ENCODE assay signal across 13 cellular contexts in genomic region chr1:167109125-167109524, GRCh38. TPM values are rescaled to one million over a fixed set of nuclear protein-coding genes. Genes with fewer than 3 reads are reported as not detected.
A peak's percentile ranks its signal among the peaks of the same experiment; 100 is the strongest.
DNase-seq lines count a peak whose midpoint lies in the region; ATAC-seq, FAIRE-seq and TF ChIP-seq lines count a peak whose summit lies in the region.
"Had no signal": no experiment of that assay in that cellular context is flagged by ENCODE, and none has a peak within 500 bp of the region (broad histone marks: within the 10 kb centered on the region; RNA-seq: fewer than 3 reads in every experiment).

No MANE protein-coding gene starts in this region.

- H3K4me3 ChIP-seq in HepG2 (replicated peaks in 1 of 3; ENCODE audit: insufficient read depth in 1 of 3, low read depth in 2 of 3, low read length in 3 of 3) = no peak overlapping the region
- no peak overlapping the region for H3K4me3 ChIP-seq in right lobe of liver
- no peak overlapping the region for H3K4me3 ChIP-seq in colonic mucosa
- H3K4me3 ChIP-seq: dorsolateral prefrontal cortex, lung had no signal

- TF ChIP-seq RAD21 in HepG2 (CRISPR knock-in tag; IDR thresholded peaks at IDR 0.05) = no peak

- intact Hi-C loops in HepG2 (cut with micrococcal nuclease; ENCODE audit: unreplicated experiment) (no loop called here), right lobe of liver (cut with DNase I) (no loop called here), colonic mucosa (cut with DNase I) (no loop called here)
- intact Hi-C loops in dendritic cell treated with granulocyte-macrophage colony-stimulating factor and Interleukin-4, amounts not matched to agents 40 ng/mL and 50 ng/mL, for 4 days (cut with micrococcal nuclease) = no loop called here

- H3K27me3 Mint-ChIP-seq in dendritic cell treated with granulocyte-macrophage colony-stimulating factor and Interleukin-4, amounts not matched to agents 40 ng/mL and 50 ng/mL, for 4 days = no peaks in the 10 kb centered on the region
- H3K27me3 Mint-ChIP-seq in stimulated activated naive CD8-positive, alpha-beta T cell treated with anti-CD3 and anti-CD28 coated beads, Interleukin-15, amount 100 ng/mL, for 72 hours = no peaks in the 10 kb centered on the region

- in situ Hi-C loops in HepG2 (cut with HindIII; ENCODE audit: extremely low pct_ligation_motif_present, low pct_unique_long_range_greater_than_20kb) = no loop called here

- no peak overlapping the region; the same call in 1 of the 2 replicates for H3K4me2 ChIP-seq in HepG2 (ENCODE audit: low read depth, low read length)

- no peak for FAIRE-seq in HepG2 (lab: Jason Lieb, UNC)

- H3K9me3 ChIP-seq in HepG2 (ENCODE audit: low read length) (no peaks in the 10 kb centered on the region), right lobe of liver (no peaks in the 10 kb centered on the region), colonic mucosa (no peaks in the 10 kb centered on the region)

- H3K36me3 ChIP-seq in HepG2 (replicated peaks in 1 of 2; ENCODE audit: control insufficient read depth in 1 of 2, insufficient read depth in 2 of 2, low read length in 2 of 2) = no peaks in the 10 kb centered on the region
- no peaks in the 10 kb centered on the region for H3K36me3 ChIP-seq in right lobe of liver
- H3K36me3 ChIP-seq in colonic mucosa = no peaks in the 10 kb centered on the region

- no peaks in the 10 kb centered on the region for H4K20me1 ChIP-seq in HepG2 (ENCODE audit: insufficient read depth, low read length)

- TF ChIP-seq CTCF in HepG2 (CRISPR knock-in tag; IDR thresholded peaks at IDR 0.05) (no peak), right lobe of liver (IDR thresholded peaks at IDR 0.05) (no peak), colonic mucosa (IDR thresholded peaks at IDR 0.05) (no peak)

- H3K27me3 ChIP-seq in HepG2 (ENCODE audit: control insufficient read depth in 1 of 2, insufficient read depth in 2 of 2, low read length in 2 of 2) (peaks cover 0 to 26% of the 10 kb centered on the region in 2 experiments; a peak in 3 of 5 replicates), right lobe of liver (no peaks in the 10 kb centered on the region), colonic mucosa (no peaks in the 10 kb centered on the region)
- H3K27me3 ChIP-seq: dorsolateral prefrontal cortex had no signal

- H3K27ac ChIP-seq in HepG2 (ENCODE audit: extremely low read length, insufficient read depth, low read length) (no peak overlapping the region), right lobe of liver (no peak overlapping the region), colonic mucosa (no peak overlapping the region)
- H3K27ac ChIP-seq: dorsolateral prefrontal cortex had no signal

- POLR2A ChIA-PET in HepG2 (lab: Yijun Ruan, JAX) = no interaction called here

- H3K27ac Mint-ChIP-seq in dendritic cell treated with granulocyte-macrophage colony-stimulating factor and Interleukin-4, amounts not matched to agents 40 ng/mL and 50 ng/mL, for 4 days = peak overlapping the region; percentile 8
- H3K27ac Mint-ChIP-seq in stimulated activated naive CD8-positive, alpha-beta T cell treated with anti-CD3 and anti-CD28 coated beads, Interleukin-15, amount 100 ng/mL, for 72 hours = peak overlapping the region; percentile 95

- peaks cover 15% of the 10 kb centered on the region for H3K9me3 Mint-ChIP-seq in dendritic cell treated with granulocyte-macrophage colony-stimulating factor and Interleukin-4, amounts not matched to agents 40 ng/mL and 50 ng/mL, for 4 days
- peaks cover 0 to 20% of the 10 kb centered on the region in 2 donors for H3K9me3 Mint-ChIP-seq in stimulated activated naive CD8-positive, alpha-beta T cell treated with anti-CD3 and anti-CD28 coated beads, Interleukin-15, amount 100 ng/mL, for 72 hours

- BruUV-seq in HepG2 (replicated peaks; lab: Mats Ljungman, UMichigan) = no TSS peak

- H3K4me3 Mint-ChIP-seq in dendritic cell treated with granulocyte-macrophage colony-stimulating factor and Interleukin-4, amounts not matched to agents 40 ng/mL and 50 ng/mL, for 4 days = no peak overlapping the region
- peak overlapping the region; percentile 18 to 43 for H3K4me3 Mint-ChIP-seq in stimulated activated naive CD8-positive, alpha-beta T cell treated with anti-CD3 and anti-CD28 coated beads, Interleukin-15, amount 100 ng/mL, for 72 hours

- peaks cover 9% of the 10 kb centered on the region; the same call in 1 of the 2 replicates for H3K4me1 ChIP-seq in HepG2 (ENCODE audit: insufficient read depth, low read length)
- no peaks in the 10 kb centered on the region for H3K4me1 ChIP-seq in right lobe of liver
- H3K4me1 ChIP-seq in colonic mucosa = no peaks in the 10 kb centered on the region

- CTCF ChIA-PET in HepG2 (lab: Yijun Ruan, JAX; ENCODE audit: low intra/inter-chr PET ratio, low total read pairs) = no interaction called here

- no peaks in the 10 kb centered on the region for H3K36me3 Mint-ChIP-seq in dendritic cell treated with granulocyte-macrophage colony-stimulating factor and Interleukin-4, amounts not matched to agents 40 ng/mL and 50 ng/mL, for 4 days (ENCODE audit: low read depth)

- 6% methylated on average over 2 of the region's 2 CpGs for WGBS in HepG2 (ENCODE audit: low lambda C conversion rate)
- 80% methylated on average over 1 of the region's 2 CpGs for WGBS in right lobe of liver (ENCODE audit: insufficient coverage, low coverage, low lambda C conversion rate, missing lambda C conversion rate)

- H3K9ac ChIP-seq in HepG2 (ENCODE audit: insufficient read depth, low read depth, low read length) (no peak overlapping the region), colonic mucosa (ENCODE audit: low read depth in 2 of 2, low read length in 2 of 2) (no peak overlapping the region)

- H3K4me1 Mint-ChIP-seq in dendritic cell treated with granulocyte-macrophage colony-stimulating factor and Interleukin-4, amounts not matched to agents 40 ng/mL and 50 ng/mL, for 4 days (ENCODE audit: low read depth) = peaks cover 24% of the 10 kb centered on the region
- peaks cover 51% of the 10 kb centered on the region for H3K4me1 Mint-ChIP-seq in stimulated activated naive CD8-positive, alpha-beta T cell treated with anti-CD3 and anti-CD28 coated beads, Interleukin-15, amount 100 ng/mL, for 72 hours

- DNase-seq in HepG2 (ENCODE audit: low spot score) = no peak
- DNase-seq in right lobe of liver = no peak
- DNase-seq in NCI-H146 treated with DMSO at 0.1 percent for 48 hours (lab: John Stamatoyannopoulos, UW; ENCODE audit: unreplicated experiment) = peak; percentile 88
- no peak for DNase-seq in stimulated activated naive CD8-positive, alpha-beta T cell treated with anti-CD3 and anti-CD28 coated beads, Interleukin-15, amount 100 ng/mL, for 72 hours
- no peak for DNase-seq in stimulated activated CD4-positive, alpha-beta T cell treated with anti-CD3 and anti-CD28 coated beads, Interleukin-12 subunit alpha, Interleukin-12 subunit beta, amount 100 ng/mL, for 4 hours
- no peak for DNase-seq in colonic mucosa
- DNase-seq in activated effector memory CD4-positive, alpha-beta T cell treated with Interleukin-2 at 50 U/mL for 16 hours = no peak
- DNase-seq: activated gamma-delta T cell, dorsolateral prefrontal cortex, NCI-H82 had no signal

- H3K79me2 ChIP-seq in HepG2 (ENCODE audit: insufficient read depth, low read length) = no peaks in the 10 kb centered on the region

- TF ChIP-seq EP300 in HepG2 (IDR thresholded peaks at IDR 0.05; ENCODE audit: low read depth in 2 of 2, low read length in 2 of 2) = no peak
- no peak for TF ChIP-seq EP300 in HepG2 (CRISPR knock-in tag; IDR thresholded peaks at IDR 0.05; ENCODE audit: borderline replicate concordance)

- ATAC-seq in HepG2 = peak; percentile 56
- no peak for ATAC-seq in right lobe of liver
- peak; percentile 33 for ATAC-seq in stimulated activated naive CD8-positive, alpha-beta T cell treated with anti-CD3 and anti-CD28 coated beads, Interleukin-15, amount 100 ng/mL, for 72 hours

- TF ChIP-seq POLR2A in HepG2 (IDR thresholded peaks at IDR 0.05; ENCODE audit: insufficient read depth in 1 of 2, low read depth in 2 of 2, low read length in 2 of 2) = no peak
- TF ChIP-seq POLR2A in right lobe of liver (IDR thresholded peaks at IDR 0.05) = no peak

- no peak overlapping the region for H2AFZ ChIP-seq in HepG2 (ENCODE audit: low read length)

RNA-seq across cellular contexts. Expression of gene STYXL2, which starts 15.2 kb away (rescaled TPM):
- total RNA-seq in HepG2 (2016; rRNA removed; fragmentation: Illumina TruSeq; extraction: Trizol) (not detected in 2 replicates), right lobe of liver (under 1 TPM in 1 of 6 experiments, not detected in 5; 0.12 TPM), colonic mucosa (under 1 TPM in 1 of 2 donors, not detected in 1; 0.10 TPM)
- not detected in 2 replicates for total RNA-seq in HepG2 (2016; cell fraction: cytosol; rRNA removed; fragmentation: Illumina TruSeq; extraction: Trizol; ENCODE audit: low read depth)
- not detected in 2 replicates for total RNA-seq in HepG2 (2016; cell fraction: insoluble cytoplasmic fraction; rRNA removed; fragmentation: Illumina TruSeq; extraction: Trizol)
- not detected in 2 replicates for total RNA-seq in HepG2 (2016; cell fraction: membrane; rRNA removed; fragmentation: Illumina TruSeq; extraction: Trizol)
- not detected in 2 replicates for total RNA-seq in HepG2 (2016; cell fraction: nucleus; rRNA removed; fragmentation: Illumina TruSeq; extraction: Trizol)
- polyA plus RNA-seq in HepG2 (2011; rRNA removed) = not detected in 2 replicates
- polyA plus RNA-seq in HepG2 (2011; cell fraction: cytosol; rRNA removed) = not detected in 2 replicates
- polyA plus RNA-seq in HepG2 (2011; cell fraction: nucleus; rRNA removed) = not detected in 2 replicates
- polyA plus RNA-seq in HepG2 (2012) = not detected in 2 replicates
- not detected in 2 replicates for polyA plus RNA-seq in HepG2 (2016; cell fraction: cytosol; fragmentation: Illumina TruSeq; extraction: Trizol; ENCODE audit: low read depth)
- polyA plus RNA-seq in HepG2 (2016; cell fraction: insoluble cytoplasmic fraction; fragmentation: Illumina TruSeq; extraction: Trizol; ENCODE audit: low read depth) = not detected in 2 replicates
- not detected in 2 replicates for polyA plus RNA-seq in HepG2 (2016; cell fraction: membrane; fragmentation: Illumina TruSeq; extraction: Trizol; ENCODE audit: low read depth)
- not detected in 2 replicates for polyA plus RNA-seq in HepG2 (2016; cell fraction: nucleus; fragmentation: Illumina TruSeq; extraction: Trizol; ENCODE audit: insufficient read depth, low read depth)
- polyA minus RNA-seq in HepG2 (2011; rRNA and poly(A)+ RNA removed; ENCODE audit: low replicate concordance) = not detected in 2 replicates
- not detected in 2 replicates for polyA minus RNA-seq in HepG2 (2011; cell fraction: cytosol; rRNA and poly(A)+ RNA removed)
- not detected in 2 replicates for polyA minus RNA-seq in HepG2 (2011; cell fraction: nucleus; rRNA and poly(A)+ RNA removed)
- total RNA-seq: glomerular endothelial cell had no signal

RNA-seq across cellular contexts. Expression of gene GPA33, which starts 18.9 kb away (rescaled TPM):
- total RNA-seq in HepG2 (2016; rRNA removed; fragmentation: Illumina TruSeq; extraction: Trizol) (not detected in 2 replicates), right lobe of liver (under 1 TPM in 1 of 6 experiments, not detected in 5; 0.12 TPM), colonic mucosa (100 to 1,000 TPM; 438 to 531 TPM)
- not detected in 2 replicates for total RNA-seq in HepG2 (2016; cell fraction: cytosol; rRNA removed; fragmentation: Illumina TruSeq; extraction: Trizol; ENCODE audit: low read depth)
- total RNA-seq in HepG2 (2016; cell fraction: insoluble cytoplasmic fraction; rRNA removed; fragmentation: Illumina TruSeq; extraction: Trizol) = not detected in 2 replicates
- total RNA-seq in HepG2 (2016; cell fraction: membrane; rRNA removed; fragmentation: Illumina TruSeq; extraction: Trizol) = not detected in 2 replicates
- not detected in 2 replicates for total RNA-seq in HepG2 (2016; cell fraction: nucleus; rRNA removed; fragmentation: Illumina TruSeq; extraction: Trizol)
- not detected in 2 replicates for polyA plus RNA-seq in HepG2 (2011; rRNA removed)
- not detected in 2 replicates for polyA plus RNA-seq in HepG2 (2011; cell fraction: cytosol; rRNA removed)
- not detected in 2 replicates for polyA plus RNA-seq in HepG2 (2011; cell fraction: nucleus; rRNA removed)
- not detected in 2 replicates for polyA plus RNA-seq in HepG2 (2012)
- polyA plus RNA-seq in HepG2 (2016; cell fraction: cytosol; fragmentation: Illumina TruSeq; extraction: Trizol; ENCODE audit: low read depth) = not detected in 2 replicates
- not detected in 2 replicates for polyA plus RNA-seq in HepG2 (2016; cell fraction: insoluble cytoplasmic fraction; fragmentation: Illumina TruSeq; extraction: Trizol; ENCODE audit: low read depth)
- polyA plus RNA-seq in HepG2 (2016; cell fraction: membrane; fragmentation: Illumina TruSeq; extraction: Trizol; ENCODE audit: low read depth) = not detected in 2 replicates
- polyA plus RNA-seq in HepG2 (2016; cell fraction: nucleus; fragmentation: Illumina TruSeq; extraction: Trizol; ENCODE audit: insufficient read depth, low read depth) = not detected in 2 replicates
- not detected in 2 replicates for polyA minus RNA-seq in HepG2 (2011; rRNA and poly(A)+ RNA removed; ENCODE audit: low replicate concordance)
- polyA minus RNA-seq in HepG2 (2011; cell fraction: cytosol; rRNA and poly(A)+ RNA removed) = not detected in 2 replicates
- not detected in 2 replicates for polyA minus RNA-seq in HepG2 (2011; cell fraction: nucleus; rRNA and poly(A)+ RNA removed)
- total RNA-seq: glomerular endothelial cell had no signal

Comparison
In these comparisons a context has a peak if more than half of its experiments do, and no peak if none do; other contexts are left out.
1. ATAC-seq: peak in HepG2 (single experiment) and stimulated activated naive CD8-positive, alpha-beta T cell treated with anti-CD3 and anti-CD28 coated beads, Interleukin-15, amount 100 ng/mL, for 72 hours (single experiment); none in right lobe of liver (0 of 4).
2. RNA of gene GPA33, which starts 18.9 kb away (total RNA-seq): 438 to 531 TPM in colonic mucosa; 0.12 TPM in right lobe of liver and not detected in HepG2; every median in the first group is over 100 times any median in the second.